30 cellular contexts compared by ENCODE assay signal in genomic region chr5:83988293-83988685, GRCh38.
"Had no signal": no experiment of that assay in that cellular context is flagged by ENCODE, and none has a peak within 500 bp of the region (broad histone marks: within the 10 kb centered on the region; RNA-seq: fewer than 3 reads in every experiment).

No MANE protein-coding gene starts in this region.

- H3K4me3 ChIP-seq: K562, PC-9, SJCRH30 had no signal

- H3K27ac Mint-ChIP-seq: activated CD4-positive, alpha-beta T cell treated with anti-CD3 and anti-CD28 coated beads for 36 hours; activated CD4-positive, alpha-beta T cell treated with anti-CD3 and anti-CD28 coated beads, Interleukin-2, amount 10 ng/mL, durations not matched to agents 7 days and 5 days; activated CD8-positive, alpha-beta T cell treated with anti-CD3 and anti-CD28 coated beads, Interleukin-2, amount 10 ng/mL, durations not matched to agents 7 days and 5 days; activated naive CD4-positive, alpha-beta T cell treated with anti-CD3 and anti-CD28 coated beads, Interleukin-2, amount 10 ng/mL, durations not matched to agents 7 days and 5 days; activated naive CD8-positive, alpha-beta T cell; activated naive CD8-positive, alpha-beta T cell treated with anti-CD3 and anti-CD28 coated beads, Interleukin-2, amount 50 U/mL, for 24 hours; activated T-cell treated with anti-CD3 and anti-CD28 coated beads, Interleukin-2, amount 50 U/mL, for 24 hours; T-helper 1 cell treated with Interleukin-12 subunit alpha and Interleukin-12 subunit beta and Interleukin-4 antibody, amounts not matched to agents 30 μg/mL and 1 μg/mL, for 36 hours; T-helper 2 cell treated with Interferon-gamma antibody and Interleukin-4, amounts not matched to agents 5 μg/mL and 100 μg/mL, for 36 hours; WTC11 had no signal

- H3K27me3 ChIP-seq: SJCRH30 had no signal

- H2AFZ ChIP-seq: PC-9 had no signal

- H3K9ac ChIP-seq: SK-N-SH had no signal

- H3K9me3 ChIP-seq: SJCRH30, SK-N-SH had no signal

- H3K4me3 Mint-ChIP-seq: activated CD4-positive, alpha-beta T cell treated with anti-CD3 and anti-CD28 coated beads for 36 hours; activated CD4-positive, alpha-beta T cell treated with anti-CD3 and anti-CD28 coated beads, Interleukin-2, amount 10 ng/mL, durations not matched to agents 7 days and 5 days; activated CD8-positive, alpha-beta T cell treated with anti-CD3 and anti-CD28 coated beads, Interleukin-2, amount 10 ng/mL, durations not matched to agents 7 days and 5 days; activated naive CD4-positive, alpha-beta T cell treated with anti-CD3 and anti-CD28 coated beads, Interleukin-2, amount 10 ng/mL, durations not matched to agents 7 days and 5 days; activated naive CD8-positive, alpha-beta T cell; activated naive CD8-positive, alpha-beta T cell treated with anti-CD3 and anti-CD28 coated beads, Interleukin-2, amount 50 U/mL, for 24 hours; activated T-cell treated with anti-CD3 and anti-CD28 coated beads, Interleukin-2, amount 50 U/mL, for 24 hours; brain; T-helper 1 cell treated with Interleukin-12 subunit alpha and Interleukin-12 subunit beta and Interleukin-4 antibody, amounts not matched to agents 30 μg/mL and 1 μg/mL, for 36 hours; T-helper 2 cell treated with Interferon-gamma antibody and Interleukin-4, amounts not matched to agents 5 μg/mL and 100 μg/mL, for 36 hours; WTC11 had no signal

- H3K9me3 Mint-ChIP-seq: activated CD4-positive, alpha-beta T cell treated with anti-CD3 and anti-CD28 coated beads, Interleukin-2, amount 10 ng/mL, durations not matched to agents 7 days and 5 days; activated naive CD4-positive, alpha-beta T cell treated with anti-CD3 and anti-CD28 coated beads, Interleukin-2, amount 10 ng/mL, durations not matched to agents 7 days and 5 days; brain; T-helper 1 cell treated with Interleukin-12 subunit alpha and Interleukin-12 subunit beta and Interleukin-4 antibody, amounts not matched to agents 30 μg/mL and 1 μg/mL, for 36 hours; T-helper 2 cell treated with Interferon-gamma antibody and Interleukin-4, amounts not matched to agents 5 μg/mL and 100 μg/mL, for 36 hours; WTC11 had no signal

- H3K27me3 Mint-ChIP-seq: activated CD4-positive, alpha-beta T cell treated with anti-CD3 and anti-CD28 coated beads for 36 hours; activated CD4-positive, alpha-beta T cell treated with anti-CD3 and anti-CD28 coated beads, Interleukin-2, amount 10 ng/mL, durations not matched to agents 7 days and 5 days; activated naive CD4-positive, alpha-beta T cell treated with anti-CD3 and anti-CD28 coated beads, Interleukin-2, amount 10 ng/mL, durations not matched to agents 7 days and 5 days; activated naive CD8-positive, alpha-beta T cell; activated naive CD8-positive, alpha-beta T cell treated with anti-CD3 and anti-CD28 coated beads, Interleukin-2, amount 50 U/mL, for 24 hours; activated T-cell treated with anti-CD3 and anti-CD28 coated beads, Interleukin-2, amount 50 U/mL, for 24 hours; brain had no signal

- ATAC-seq: activated CD4-positive, alpha-beta T cell treated with anti-CD3 and anti-CD28 coated beads for 36 hours; activated CD4-positive, CD25-positive, alpha-beta regulatory T cell treated with anti-CD3 and anti-CD28 coated beads, Interleukin-2, amount 50 U/mL, for 24 hours; activated CD8-positive, alpha-beta T cell treated with anti-CD3 and anti-CD28 coated beads, Interleukin-2, amount 10 ng/mL, durations not matched to agents 7 days and 5 days; activated naive CD8-positive, alpha-beta T cell treated with anti-CD3 and anti-CD28 coated beads, Interleukin-2, amount 50 U/mL, for 24 hours; K562; WTC11 had no signal

- H3K4me1 ChIP-seq: SJCRH30 had no signal

- H3K36me3 Mint-ChIP-seq: activated naive CD4-positive, alpha-beta T cell treated with anti-CD3 and anti-CD28 coated beads, Interleukin-2, amount 10 ng/mL, durations not matched to agents 7 days and 5 days; activated naive CD8-positive, alpha-beta T cell; brain; WTC11 had no signal

- H3K27ac ChIP-seq: PC-9, SJCRH30 had no signal

- H3K36me3 ChIP-seq: SJCRH30 had no signal

- H3K4me2 ChIP-seq: PC-9, SK-N-SH had no signal

- DNase-seq: activated CD4-positive, alpha-beta T cell treated with anti-CD3 and anti-CD28 coated beads for 36 hours; activated CD4-positive, alpha-beta T cell treated with anti-CD3 and anti-CD28 coated beads, Interleukin-2, amount 10 ng/mL, durations not matched to agents 7 days and 5 days; activated CD4-positive, alpha-beta T cell treated with anti-CD3 and anti-CD28 coated beads, Interleukin-2, amount 50 U/mL, for 48 hours; activated CD8-positive, alpha-beta T cell treated with anti-CD3 and anti-CD28 coated beads, Interleukin-2, amount 10 ng/mL, durations not matched to agents 7 days and 5 days; activated gamma-delta T cell treated with Interleukin-2 at 50 U/mL for 16 hours; activated naive CD4-positive, alpha-beta T cell treated with anti-CD3 and anti-CD28 coated beads, Interleukin-2, amount 10 ng/mL, durations not matched to agents 7 days and 5 days; activated naive CD8-positive, alpha-beta T cell treated with anti-CD3 and anti-CD28 coated beads, Interleukin-2, amount 50 U/mL, for 24 hours; activated T-cell treated with anti-CD3 and anti-CD28 coated beads, Interleukin-2, amount 50 U/mL, for 24 hours; anterior cingulate cortex; central memory CD4-positive, alpha-beta T cell; NCI-H1417 treated with DMSO at 0.1 percent for 48 hours; NCI-H187 treated with DMSO at 0.1 percent for 48 hours; NCI-H2081; NCI-H2171 treated with DMSO at 0.1 percent for 48 hours; NCI-H446; NCI-H510A treated with DMSO at 0.1 percent for 48 hours; NCI-H526 treated with DMSO at 0.1 percent for 48 hours; NCI-H82; NK-92 treated with Interleukin-12 subunit alpha and Interleukin-12 subunit beta, amount 100 ng/mL, for 24 hours; PC-9; SHP77; SJCRH30; SK-N-SH had no signal

- H3K4me1 Mint-ChIP-seq: activated CD4-positive, alpha-beta T cell treated with anti-CD3 and anti-CD28 coated beads for 36 hours; activated CD4-positive, alpha-beta T cell treated with anti-CD3 and anti-CD28 coated beads, Interleukin-2, amount 10 ng/mL, durations not matched to agents 7 days and 5 days; activated naive CD4-positive, alpha-beta T cell treated with anti-CD3 and anti-CD28 coated beads, Interleukin-2, amount 10 ng/mL, durations not matched to agents 7 days and 5 days; activated naive CD8-positive, alpha-beta T cell treated with anti-CD3 and anti-CD28 coated beads, Interleukin-2, amount 50 U/mL, for 24 hours; brain had no signal
